In the genomic region with DNA sequence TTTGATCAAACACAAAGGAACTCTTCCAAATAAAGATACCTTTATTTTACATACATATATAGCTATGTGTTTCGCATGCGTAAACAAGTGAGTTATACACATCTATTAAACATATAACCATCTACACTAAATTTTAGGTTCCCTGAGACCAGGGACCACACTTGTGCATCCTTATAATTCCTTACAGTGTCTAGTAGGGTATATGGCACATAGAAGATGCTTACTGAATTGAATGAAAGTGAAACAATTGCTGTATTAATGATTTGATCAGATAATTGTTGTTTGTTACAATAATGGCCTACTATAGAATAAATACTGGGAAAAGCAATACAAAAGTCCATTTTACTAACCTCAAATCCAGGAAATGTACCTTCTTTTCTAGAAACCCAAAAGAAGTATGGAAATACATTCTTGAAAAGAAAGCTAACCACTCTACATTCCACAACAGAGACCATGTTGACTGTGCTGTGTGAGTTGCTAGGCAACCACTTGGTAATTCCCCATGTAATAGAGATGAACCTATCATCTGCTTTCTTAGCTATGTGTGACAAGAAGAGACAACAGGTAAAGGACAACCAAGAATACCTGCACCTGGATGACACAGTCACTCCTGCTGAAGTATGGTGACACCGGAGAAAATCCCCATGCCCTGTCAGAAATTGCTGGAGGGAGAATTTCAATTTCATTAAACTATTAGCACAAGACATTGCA, we compare ENCODE assay signal across 10 cellular contexts. TPM values are rescaled to one million over a fixed set of nuclear protein-coding genes. Genes with fewer than 3 reads are reported as not detected.
DNase-seq lines count a peak whose midpoint lies in the region; ATAC-seq, FAIRE-seq and TF ChIP-seq lines count a peak whose summit lies in the region.
"Had no signal": no experiment of that assay in that cellular context is flagged by ENCODE, and none has a peak within 500 bp of the region (broad histone marks: within the 10 kb centered on the region; RNA-seq: fewer than 3 reads in every experiment).

No MANE protein-coding gene starts in this region.

- no peaks in the 10 kb centered on the region for H3K9me3 ChIP-seq in K562 (replicated peaks; ENCODE audit: control insufficient read depth, insufficient read depth, low read depth, low read length)
- H3K9me3 ChIP-seq in trophoblast cell (ENCODE audit: insufficient read depth, low read depth, low read length), result no peaks in the 10 kb centered on the region

- H3K4me1 ChIP-seq in K562 (replicated peaks in 1 of 2; ENCODE audit: control insufficient read depth in 2 of 2, insufficient read depth in 2 of 2, low read length in 2 of 2) (peaks cover 0 to 13% of the 10 kb centered on the region in 2 experiments; a peak in 3 of 5 replicates), trophoblast cell (ENCODE audit: control insufficient read depth in 1 of 2, insufficient read depth in 2 of 2, low read length in 2 of 2) (peaks cover 23 to 30% of the 10 kb centered on the region in 2 experiments)

- H3K79me1 ChIP-seq in trophoblast cell (ENCODE audit: low read length), result peaks cover 28% of the 10 kb centered on the region

- no peak overlapping the region for H3K9ac ChIP-seq in K562 (ENCODE audit: insufficient read depth in 1 of 2, low read depth in 2 of 2, low read length in 2 of 2)
- H3K9ac ChIP-seq in trophoblast cell (ENCODE audit: low read length), result no peak overlapping the region
- H3K9ac ChIP-seq: BLaER1 treated with 17β-estradiol and CSF1 and Interleukin-3, amounts not matched to agents 10 nM and 100 nM had no signal

- H3K36me3 Mint-ChIP-seq in activated CD4-positive, alpha-beta T cell treated with anti-CD3 and anti-CD28 coated beads for 36 hours (ENCODE audit: low read depth), result no peaks in the 10 kb centered on the region

- H3K4me3 ChIP-seq in K562 (no peak overlapping the region), trophoblast cell (ENCODE audit: low read depth, low read length) (no peak overlapping the region)
- H3K4me3 ChIP-seq: BLaER1 treated with 17β-estradiol and CSF1 and Interleukin-3, amounts not matched to agents 10 nM and 100 nM had no signal

- DNase-seq in activated CD4-positive, alpha-beta T cell treated with anti-CD3 and anti-CD28 coated beads for 36 hours, result no peak
- no peak for DNase-seq in activated CD4-positive, alpha-beta T cell treated with anti-CD3 and anti-CD28 coated beads, Interleukin-2, amount 50 U/mL, for 1 hour
- DNase-seq in K562 (ENCODE audit: extremely low read depth in 1 of 4, low spot score in 3 of 4) (no peak), trophoblast cell (peak; percentile 94 to 97), cerebellar nuclear complex (lab: John Stamatoyannopoulos, UW) (no peak), NCI-H128 (lab: John Stamatoyannopoulos, UW; ENCODE audit: unreplicated experiment) (no peak)

- H3K9me1 ChIP-seq in K562 (ENCODE audit: control insufficient read depth, insufficient read depth, low read length), result no peaks in the 10 kb centered on the region

- TF ChIP-seq EP300 in K562 (IDR thresholded peaks at IDR 0.05; ENCODE audit: low read length), result no peak

- BruUV-seq in K562 (replicated peaks; lab: Mats Ljungman, UMichigan), result no TSS peak

- H3K79me2 ChIP-seq in K562 (ENCODE audit: control insufficient read depth, insufficient read depth, low read length) (no peaks in the 10 kb centered on the region), trophoblast cell (ENCODE audit: control insufficient read depth, insufficient read depth, low read length, poor library complexity) (peaks cover 2% of the 10 kb centered on the region)

- CTCF ChIA-PET in activated CD4-positive, alpha-beta T cell treated with anti-CD3 and anti-CD28 coated beads for 36 hours (lab: Charles Lee), result interaction anchor here (0.7 to 23.5 kb wide), 12 partner anchors 8 to 376 kb away, joined by 3 to 599 read pairs (median 4); a partner anchor contains a TSS
- CTCF ChIA-PET in K562 (lab: Yijun Ruan, JAX; ENCODE audit: low intra/inter-chr PET ratio), result no interaction called here

- POLR2A ChIA-PET in activated CD4-positive, alpha-beta T cell treated with anti-CD3 and anti-CD28 coated beads for 36 hours (lab: Charles Lee), result interaction anchor here (0.6 to 0.7 kb wide), 2 partner anchors 124 to 1031 kb away, joined by 3 read pairs; no protein-coding TSS in a partner anchor
- POLR2A ChIA-PET in K562 (lab: Yijun Ruan, JAX), result interaction anchor here (0.7 to 2.6 kb wide), 3 partner anchors 9 to 218 kb away, joined by 3 to 11 read pairs (median 8); a partner anchor contains a TSS

- intact Hi-C loops in activated CD4-positive, alpha-beta T cell treated with anti-CD3 and anti-CD28 coated beads for 36 hours (cut with DNase I, micrococcal nuclease), result no loop called here
- intact Hi-C loops in K562 (cut with micrococcal nuclease), result no loop called here

- H4K12ac ChIP-seq in trophoblast cell (ENCODE audit: low read depth, low read length), result no peak overlapping the region

- TF ChIP-seq POLR2A in K562 (conservative IDR thresholded peaks at IDR 0.05), result no peak

- H3K27ac ChIP-seq in K562 (ENCODE audit: extremely low read depth, low read depth, low read length), result no peak overlapping the region
- H3K27ac ChIP-seq in trophoblast cell (ENCODE audit: low read depth, low read length), result peak overlapping the region; percentile 94

- peaks cover under 1% of the 10 kb centered on the region for H3K27me3 Mint-ChIP-seq in activated CD4-positive, alpha-beta T cell treated with anti-CD3 and anti-CD28 coated beads for 36 hours

- peaks cover 16% of the 10 kb centered on the region for H3K4me1 Mint-ChIP-seq in activated CD4-positive, alpha-beta T cell treated with anti-CD3 and anti-CD28 coated beads for 36 hours

- H4K91ac ChIP-seq in trophoblast cell (ENCODE audit: low read depth, low read length), result no peak overlapping the region

- H2AK5ac ChIP-seq in trophoblast cell (ENCODE audit: low read length), result no peak overlapping the region

- TF ChIP-seq CTCF in K562 (IDR thresholded peaks at IDR 0.05 in 2 of 3, conservative IDR thresholded peaks at IDR 0.05 in 1 of 3; ENCODE audit: insufficient read depth in 2 of 3, low read depth in 1 of 3, low read length in 3 of 3), result no peak

- H3K18ac ChIP-seq in trophoblast cell (ENCODE audit: low read length), result no peak overlapping the region

- H3K27ac Mint-ChIP-seq in activated CD4-positive, alpha-beta T cell treated with anti-CD3 and anti-CD28 coated beads for 36 hours, result no peak overlapping the region

- no peak overlapping the region for H3K14ac ChIP-seq in trophoblast cell (ENCODE audit: low read length)

- H3K4ac ChIP-seq in trophoblast cell (ENCODE audit: low read depth, low read length), result no peak overlapping the region

- TF ChIP-seq RAD21 in K562 (CRISPR knock-in tag; conservative IDR thresholded peaks at IDR 0.05 in 1 of 2, IDR thresholded peaks at IDR 0.05 in 1 of 2), result no peak

- no peak overlapping the region for H2BK5ac ChIP-seq in trophoblast cell (ENCODE audit: low read depth, low read length, poor library complexity)

- ATAC-seq in activated CD4-positive, alpha-beta T cell treated with anti-CD3 and anti-CD28 coated beads for 36 hours, result peak; percentile 83
- ATAC-seq in HG03280 (IDR thresholded peaks at IDR 0.05; ENCODE audit: unreplicated experiment) (peak; percentile 37), K562 (no peak), GM21576 (IDR thresholded peaks at IDR 0.05; ENCODE audit: unreplicated experiment) (no peak)

- no peak overlapping the region for H3K23ac ChIP-seq in trophoblast cell (ENCODE audit: low read length)

- peaks cover 2% of the 10 kb centered on the region for H3K9me3 Mint-ChIP-seq in activated CD4-positive, alpha-beta T cell treated with anti-CD3 and anti-CD28 coated beads for 36 hours (ENCODE audit: low read depth)

- no peak overlapping the region for H3K4me3 Mint-ChIP-seq in activated CD4-positive, alpha-beta T cell treated with anti-CD3 and anti-CD28 coated beads for 36 hours

- H3K36me3 ChIP-seq in K562 (ENCODE audit: control insufficient read depth, insufficient read depth, low read length) (no peaks in the 10 kb centered on the region), trophoblast cell (ENCODE audit: control insufficient read depth in 1 of 2, insufficient read depth in 2 of 2, low read length in 2 of 2) (no peaks in the 10 kb centered on the region)

- no peaks in the 10 kb centered on the region for H4K20me1 ChIP-seq in K562 (replicated peaks; ENCODE audit: control insufficient read depth, insufficient read depth, low read length)
- H4K20me1 ChIP-seq: BLaER1 treated with 17β-estradiol and CSF1 and Interleukin-3, amounts not matched to agents 10 nM and 100 nM had no signal

- no peak overlapping the region for H2BK12ac ChIP-seq in trophoblast cell (ENCODE audit: low read length)

- in situ Hi-C loops in K562 (cut with MboI), result no loop called here

- no peak overlapping the region for H2BK120ac ChIP-seq in trophoblast cell (ENCODE audit: insufficient read depth, low read length, poor library complexity)

- FAIRE-seq in K562 (lab: Jason Lieb, UNC), result no peak

- no peak overlapping the region for H4K8ac ChIP-seq in trophoblast cell (ENCODE audit: low read depth, low read length)

- H3K4me2 ChIP-seq in K562 (ENCODE audit: insufficient read depth, low read length) (no peak overlapping the region), trophoblast cell (ENCODE audit: low read length) (peak overlapping the region; percentile 32)

- H2AFZ ChIP-seq in K562 (ENCODE audit: low read depth, low read length) (no peak overlapping the region), trophoblast cell (ENCODE audit: insufficient read depth, low read length, poor library complexity) (no peak overlapping the region)

- 64% methylated on average over 3 of the region's 3 CpGs for WGBS in K562 (ENCODE audit: insufficient coverage, low coverage, missing lambda C conversion rate)
- no CpG with 5 or more reads among the region's 3 CpGs for WGBS in trophoblast cell (ENCODE audit: extremely low coverage, insufficient coverage, insufficient read length)

- H3K27me3 ChIP-seq in K562 (ENCODE audit: control insufficient read depth in 2 of 2, insufficient read depth in 2 of 2, low read length in 2 of 2), result peaks cover 7 to 10% of the 10 kb centered on the region in 2 experiments; a peak in 3 of 5 replicates
- H3K27me3 ChIP-seq in trophoblast cell (ENCODE audit: insufficient read depth, low read length), result no peaks in the 10 kb centered on the region
- H3K27me3 ChIP-seq: BLaER1 treated with 17β-estradiol and CSF1 and Interleukin-3, amounts not matched to agents 10 nM and 100 nM had no signal

RNA-seq across cellular contexts. Expression of a gene that starts 11.9 kb away (rescaled TPM):
- 1 to 10 TPM; 8.6 to 10.0 TPM for total RNA-seq in activated CD4-positive, alpha-beta T cell treated with anti-CD3 and anti-CD28 coated beads for 36 hours
- 10.6 and 18.5 TPM in 2 replicates for total RNA-seq in K562 (2011; cell fraction: chromatin; rRNA removed; ENCODE audit: low replicate concordance)
- 9.2 and 11.6 TPM in 2 replicates for total RNA-seq in K562 (2011; cell fraction: nucleolus; rRNA removed)
- 15.0 and 19.5 TPM in 2 replicates for total RNA-seq in K562 (2011; cell fraction: nucleoplasm; rRNA removed)
- total RNA-seq in K562 (2014; rRNA removed) (8.5 and 11.1 TPM in 2 replicates), K562 (2014; rRNA removed; fragmentation: Illumina TruSeq; extraction: Trizol) (11.5 and 12.1 TPM in 2 replicates), K562 (2015; rRNA removed; fragmentation: Illumina TruSeq; extraction: Trizol) (11.1 and 11.9 TPM in 2 replicates), K562 (2021) (10.7 and 14.4 TPM in 2 replicates)
- polyA plus RNA-seq in K562 (2011; rRNA removed) (15.3 and 16.9 TPM in 2 replicates), K562 (2014; fragmentation: Illumina TruSeq; extraction: Trizol) (9.6 and 11.4 TPM in 2 replicates), K562 (2014; fragmentation: Nextera tagmentation; extraction: Ambion mirVana) (1 to 10 TPM; 5.0 to 6.5 TPM), K562 (2014; rRNA removed) (9.0 and 10.8 TPM in 2 replicates)
- 9.1 and 10.5 TPM in 2 replicates for polyA plus RNA-seq in K562 (2011; cell fraction: cytosol; rRNA removed)
- 14.3 and 15.5 TPM in 2 replicates for polyA plus RNA-seq in K562 (2011; cell fraction: nucleus; rRNA removed)
- 5.6 and 8.3 TPM in 2 replicates for polyA plus RNA-seq in K562 (2012)
- 13.3 and 14.9 TPM in 2 replicates for polyA minus RNA-seq in K562 (2011; rRNA and poly(A)+ RNA removed)
- polyA minus RNA-seq in K562 (2011; cell fraction: cytosol; rRNA and poly(A)+ RNA removed), result 5.8 and 11.6 TPM in 2 replicates
- 7.7 and 8.3 TPM in 2 replicates for polyA minus RNA-seq in K562 (2011; cell fraction: nucleus; rRNA and poly(A)+ RNA removed)
- 14.3 and 14.4 TPM in 2 replicates for polyA plus RNA-seq in trophoblast cell (2013)

RNA-seq across cellular contexts. Expression of a gene that starts 55.4 kb away (rescaled TPM):
- total RNA-seq in activated CD4-positive, alpha-beta T cell treated with anti-CD3 and anti-CD28 coated beads for 36 hours, result not detected
- total RNA-seq in K562 (2011; cell fraction: chromatin; rRNA removed; ENCODE audit: low replicate concordance), result not detected in 2 replicates
- total RNA-seq in K562 (2011; cell fraction: nucleolus; rRNA removed), result not detected in 2 replicates
- not detected in 2 replicates for total RNA-seq in K562 (2011; cell fraction: nucleoplasm; rRNA removed)
- total RNA-seq in K562 (2014; rRNA removed), result not detected in 2 replicates
- not detected in 2 replicates for total RNA-seq in K562 (2014; rRNA removed; fragmentation: Illumina TruSeq; extraction: Trizol)
- total RNA-seq in K562 (2015; rRNA removed; fragmentation: Illumina TruSeq; extraction: Trizol), result not detected in 2 replicates
- not detected in 2 replicates for total RNA-seq in K562 (2021)
- not detected in 2 replicates for polyA plus RNA-seq in K562 (2011; rRNA removed)
- polyA plus RNA-seq in K562 (2011; cell fraction: cytosol; rRNA removed), result not detected in 2 replicates
- not detected in 2 replicates for polyA plus RNA-seq in K562 (2011; cell fraction: nucleus; rRNA removed)
- not detected in 2 replicates for polyA plus RNA-seq in K562 (2012)
- not detected in 2 replicates for polyA plus RNA-seq in K562 (2014; fragmentation: Illumina TruSeq; extraction: Trizol)
- not detected for polyA plus RNA-seq in K562 (2014; fragmentation: Nextera tagmentation; extraction: Ambion mirVana)
- polyA plus RNA-seq in K562 (2014; rRNA removed), result not detected in 2 replicates
- polyA minus RNA-seq in K562 (2011; rRNA and poly(A)+ RNA removed), result not detected in 2 replicates
- polyA minus RNA-seq in K562 (2011; cell fraction: cytosol; rRNA and poly(A)+ RNA removed), result not detected in 2 replicates
- not detected in 2 replicates for polyA minus RNA-seq in K562 (2011; cell fraction: nucleus; rRNA and poly(A)+ RNA removed)
- 0.26 and 0.28 TPM in 2 replicates for polyA plus RNA-seq in trophoblast cell (2013)
- total RNA-seq: glomerular endothelial cell had no signal

RNA-seq across cellular contexts. Expression of a gene that starts 57.7 kb away (rescaled TPM):
- 10 to 100 TPM; 34.3 to 40.1 TPM for total RNA-seq in activated CD4-positive, alpha-beta T cell treated with anti-CD3 and anti-CD28 coated beads for 36 hours
- total RNA-seq in K562 (2011; cell fraction: chromatin; rRNA removed; ENCODE audit: low replicate concordance), result 1.8 and 3.8 TPM in 2 replicates
- 5.5 and 6.5 TPM in 2 replicates for total RNA-seq in K562 (2011; cell fraction: nucleolus; rRNA removed)
- 2.5 and 3.7 TPM in 2 replicates for total RNA-seq in K562 (2011; cell fraction: nucleoplasm; rRNA removed)
- 14.4 and 18.2 TPM in 2 replicates for total RNA-seq in K562 (2014; rRNA removed)
- total RNA-seq in K562 (2014; rRNA removed; fragmentation: Illumina TruSeq; extraction: Trizol), result 2.4 and 2.5 TPM in 2 replicates
- 4.2 and 5.1 TPM in 2 replicates for total RNA-seq in K562 (2015; rRNA removed; fragmentation: Illumina TruSeq; extraction: Trizol)
- total RNA-seq in K562 (2021), result 21.6 and 22.1 TPM in 2 replicates
- 1.3 and 2.8 TPM in 2 replicates for polyA plus RNA-seq in K562 (2011; rRNA removed)
- 1.7 and 4.5 TPM in 2 replicates for polyA plus RNA-seq in K562 (2011; cell fraction: cytosol; rRNA removed)
- 3.2 and 4.7 TPM in 2 replicates for polyA plus RNA-seq in K562 (2011; cell fraction: nucleus; rRNA removed)
- polyA plus RNA-seq in K562 (2012), result 16.8 and 19.2 TPM in 2 replicates
- polyA plus RNA-seq in K562 (2014; fragmentation: Illumina TruSeq; extraction: Trizol), result 2.5 and 3.6 TPM in 2 replicates
- under 1 TPM; 0.52 to 0.75 TPM for polyA plus RNA-seq in K562 (2014; fragmentation: Nextera tagmentation; extraction: Ambion mirVana)
- polyA plus RNA-seq in K562 (2014; rRNA removed), result 6.5 and 6.9 TPM in 2 replicates
- 2.2 TPM in 2 replicates for polyA minus RNA-seq in K562 (2011; rRNA and poly(A)+ RNA removed)
- polyA minus RNA-seq in K562 (2011; cell fraction: cytosol; rRNA and poly(A)+ RNA removed), result 6.6 and 10.5 TPM in 2 replicates
- polyA minus RNA-seq in K562 (2011; cell fraction: nucleus; rRNA and poly(A)+ RNA removed), result 3.1 and 5.6 TPM in 2 replicates
- polyA plus RNA-seq in trophoblast cell (2013), result 21.4 and 23.0 TPM in 2 replicates

Comparison
In these comparisons a context has a peak if more than half of its experiments do, and no peak if none do; other contexts are left out.
1. ATAC-seq: peak in activated CD4-positive, alpha-beta T cell treated with anti-CD3 and anti-CD28 coated beads for 36 hours (single experiment) and HG03280 (single experiment); none in K562 (single experiment) and GM21576 (single experiment).
2. DNase-seq: peak in trophoblast cell (2 of 2); none in activated CD4-positive, alpha-beta T cell treated with anti-CD3 and anti-CD28 coated beads for 36 hours (single experiment), activated CD4-positive, alpha-beta T cell treated with anti-CD3 and anti-CD28 coated beads, Interleukin-2, amount 50 U/mL, for 1 hour (single experiment), K562 (0 of 4), cerebellar nuclear complex (0 of 2) and NCI-H128 (single experiment).